19 cellular contexts compared by ENCODE assay signal in genomic region chr2:42185200-42185921, GRCh38. TPM values are rescaled to one million over a fixed set of nuclear protein-coding genes. Genes with fewer than 3 reads are reported as not detected.
DNase-seq lines count a peak whose midpoint lies in the region; ATAC-seq and TF ChIP-seq lines count a peak whose summit lies in the region.
"Had no signal": no experiment of that assay in that cellular context is flagged by ENCODE, and none has a peak within 500 bp of the region (broad histone marks: within the 10 kb centered on the region; RNA-seq: fewer than 3 reads in every experiment).

No MANE protein-coding gene starts in this region.

- H3K9me3 Mint-ChIP-seq in CD4-positive, alpha-beta T cell: no peaks in the 10 kb centered on the region
- H3K9me3 Mint-ChIP-seq in nephron progenitor cell: peaks cover 11% of the 10 kb centered on the region
- H3K9me3 Mint-ChIP-seq: activated naive CD4-positive, alpha-beta T cell treated with anti-CD3 and anti-CD28 coated beads for 36 hours; effector memory CD8-positive, alpha-beta T cell had no signal

- intact Hi-C loops in CD4-positive, alpha-beta T cell (cut with DNase I, micrococcal nuclease): loop anchor here in 1 of 2 experiments (2.0 kb wide), 1 partner anchor 15 kb away; no protein-coding TSS in a partner anchor

- H3K36me3 ChIP-seq in SK-N-MC (ENCODE audit: insufficient read depth, low read length): peaks cover 17% of the 10 kb centered on the region
- H3K36me3 ChIP-seq: prostate gland had no signal

- no peak for DNase-seq in CD4-positive, alpha-beta T cell
- DNase-seq in SK-N-MC (ENCODE audit: low read depth, low spot score) (no peak), fibroblast of peridontal ligament (ENCODE audit: extremely low read depth) (peak; percentile 54), nephron progenitor cell (no peak), HuH-7 (ENCODE audit: low spot score) (no peak), NCI-H2107 (lab: John Stamatoyannopoulos, UW) (no peak), GDM1 (lab: John Stamatoyannopoulos, UW) (no peak)
- no peak for DNase-seq in NK-92 treated with Interleukin-12 subunit alpha and Interleukin-12 subunit beta, amount 100 ng/mL, for 24 hours (lab: John Stamatoyannopoulos, UW)
- DNase-seq: activated CD8-positive, alpha-beta memory T cell treated with anti-CD3 and anti-CD28 coated beads, Interleukin-2, amount 50 U/mL, for 4 hours; activated naive CD4-positive, alpha-beta T cell treated with anti-CD3 and anti-CD28 coated beads for 36 hours; Calu3; effector memory CD8-positive, alpha-beta T cell; NCI-H1092; NCI-H774; RPMI8226; T-helper 2 cell had no signal

- H3K27ac ChIP-seq in CD4-positive, alpha-beta T cell (ENCODE audit: low read depth, low read length): no peak overlapping the region
- peak overlapping the region; percentile 32; the same call in 1 of the 2 replicates for H3K27ac ChIP-seq in SK-N-MC
- H3K27ac ChIP-seq: KMS-11, prostate gland had no signal

- POLR2A ChIA-PET in CD4-positive, alpha-beta T cell (lab: Charles Lee): interaction anchor here (1.5 kb wide), 1 partner anchor 80 kb away, joined by 6 read pairs; no protein-coding TSS in a partner anchor

- H3K4me3 Mint-ChIP-seq in CD4-positive, alpha-beta T cell: peak overlapping the region; percentile 2
- no peak overlapping the region for H3K4me3 Mint-ChIP-seq in nephron progenitor cell
- H3K4me3 Mint-ChIP-seq: activated naive CD4-positive, alpha-beta T cell treated with anti-CD3 and anti-CD28 coated beads for 36 hours; GM23338 had no signal

- ATAC-seq in CD4-positive, alpha-beta T cell (ENCODE audit: poor library complexity): no peak
- ATAC-seq: effector memory CD8-positive, alpha-beta T cell; GM23338 had no signal

- H3K9me3 ChIP-seq in CD4-positive, alpha-beta T cell (ENCODE audit: control insufficient read depth, low read length): no peaks in the 10 kb centered on the region
- H3K9me3 ChIP-seq in SK-N-MC (ENCODE audit: low read depth, low read length): no peaks in the 10 kb centered on the region
- H3K9me3 ChIP-seq: prostate gland had no signal

- H3K27me3 ChIP-seq in CD4-positive, alpha-beta T cell (ENCODE audit: control insufficient read depth, insufficient read depth, low read length): no peaks in the 10 kb centered on the region

- TF ChIP-seq CTCF in CD4-positive, alpha-beta T cell (IDR thresholded peaks at IDR 0.05): no peak
- no peak for TF ChIP-seq CTCF in nephron progenitor cell (IDR thresholded peaks at IDR 0.05)

- H3K9ac ChIP-seq in SK-N-MC (ENCODE audit: insufficient read length): no peak overlapping the region
- H3K9ac ChIP-seq: KMS-11 had no signal

- CTCF ChIA-PET in CD4-positive, alpha-beta T cell (lab: Charles Lee): no interaction called here

- H3K27me3 Mint-ChIP-seq in CD4-positive, alpha-beta T cell: no peaks in the 10 kb centered on the region
- no peaks in the 10 kb centered on the region for H3K27me3 Mint-ChIP-seq in nephron progenitor cell (ENCODE audit: low read depth, poor library complexity)
- H3K27me3 Mint-ChIP-seq: effector memory CD8-positive, alpha-beta T cell had no signal

- H3K36me3 Mint-ChIP-seq in CD4-positive, alpha-beta T cell (ENCODE audit: low read depth): peaks cover 47% of the 10 kb centered on the region
- H3K36me3 Mint-ChIP-seq in nephron progenitor cell (ENCODE audit: low read depth): peaks cover 36% of the 10 kb centered on the region

- no peak overlapping the region for H3K4me3 ChIP-seq in SK-N-MC
- H3K4me3 ChIP-seq: GM23338, prostate gland had no signal

- H3K4me1 Mint-ChIP-seq in CD4-positive, alpha-beta T cell (ENCODE audit: low read depth): peaks cover 85% of the 10 kb centered on the region
- H3K4me1 Mint-ChIP-seq in nephron progenitor cell: peaks cover 23% of the 10 kb centered on the region

- no peak overlapping the region for H3K27ac Mint-ChIP-seq in CD4-positive, alpha-beta T cell
- H3K27ac Mint-ChIP-seq in nephron progenitor cell: peak overlapping the region; percentile 1
- H3K27ac Mint-ChIP-seq: activated naive CD4-positive, alpha-beta T cell treated with anti-CD3 and anti-CD28 coated beads for 36 hours; GM23338 had no signal

RNA-seq across cellular contexts. Expression of gene EML4, which starts 16.2 kb away (rescaled TPM):
- total RNA-seq in CD4-positive, alpha-beta T cell: 100 to 1,000 TPM; 219 to 228 TPM
